1 cellular context compared by ENCODE assay signal in the genomic region with DNA sequence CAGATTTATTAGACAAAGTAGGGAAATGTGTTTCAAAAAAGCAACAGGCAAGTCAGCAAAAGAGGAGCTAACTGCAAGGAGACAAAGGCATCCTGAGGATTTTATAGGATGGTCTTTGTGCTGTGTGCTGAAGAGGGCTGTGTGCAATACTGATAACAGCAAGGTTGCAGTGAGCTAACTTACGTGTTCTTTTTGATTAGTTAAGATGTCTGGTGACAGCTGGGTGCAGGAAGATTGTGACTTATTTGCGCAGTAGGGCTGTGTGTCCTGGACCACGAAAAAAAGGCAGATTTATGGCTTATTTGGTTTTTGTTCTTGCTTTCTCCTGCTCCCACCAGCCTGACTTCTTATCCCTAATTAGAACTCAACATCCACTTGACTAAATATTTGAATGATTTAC.
TF ChIP-seq lines count a peak whose summit lies in the region.

No MANE protein-coding gene starts in this region.

TF ChIP-seq in K562, 482 proteins besides CTCF, POLR2A, EP300 and RAD21 (continued from another document):
- TF ChIP-seq, protein P1, sequence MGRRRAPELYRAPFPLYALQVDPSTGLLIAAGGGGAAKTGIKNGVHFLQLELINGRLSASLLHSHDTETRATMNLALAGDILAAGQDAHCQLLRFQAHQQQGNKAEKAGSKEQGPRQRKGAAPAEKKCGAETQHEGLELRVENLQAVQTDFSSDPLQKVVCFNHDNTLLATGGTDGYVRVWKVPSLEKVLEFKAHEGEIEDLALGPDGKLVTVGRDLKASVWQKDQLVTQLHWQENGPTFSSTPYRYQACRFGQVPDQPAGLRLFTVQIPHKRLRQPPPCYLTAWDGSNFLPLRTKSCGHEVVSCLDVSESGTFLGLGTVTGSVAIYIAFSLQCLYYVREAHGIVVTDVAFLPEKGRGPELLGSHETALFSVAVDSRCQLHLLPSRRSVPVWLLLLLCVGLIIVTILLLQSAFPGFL (CRISPR knock-in tag; IDR thresholded peaks at IDR 0.05): no peak
- TF ChIP-seq JUN (IDR thresholded peaks at IDR 0.05; ENCODE audit: borderline replicate concordance, low read depth, low read length): no peak
- no peak for TF ChIP-seq JUN (CRISPR knock-in tag; IDR thresholded peaks at IDR 0.05; ENCODE audit: borderline replicate concordance)
- no peak for TF ChIP-seq PHF8 (IDR thresholded peaks at IDR 0.05; ENCODE audit: borderline replicate concordance, low read length)
- no peak for TF ChIP-seq FOXK2 (conservative IDR thresholded peaks at IDR 0.05 in 1 of 2, IDR thresholded peaks at IDR 0.05 in 1 of 2; ENCODE audit: low read depth in 2 of 2)
